ENCODE assay signal across 11 cellular contexts in the genomic region with DNA sequence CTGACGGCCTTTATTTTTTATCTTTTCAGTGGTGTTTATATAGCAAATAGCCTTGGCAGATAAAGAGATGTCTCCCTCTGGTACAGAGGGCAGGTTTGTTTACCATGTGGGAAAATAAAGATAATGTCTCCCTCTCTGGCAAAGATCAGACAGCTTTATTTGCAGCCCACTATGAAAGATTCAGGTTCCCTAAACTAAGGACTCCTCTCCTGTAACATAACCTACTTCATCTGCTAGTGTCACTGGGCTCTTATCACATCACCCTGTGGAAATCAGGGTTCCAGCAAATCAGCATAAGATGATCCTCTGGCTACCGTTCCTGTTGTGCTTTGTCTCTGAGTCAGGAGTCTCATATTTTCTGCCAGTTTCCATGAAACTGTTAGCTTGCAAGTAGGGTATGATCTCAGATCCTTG. TPM values are rescaled to one million over a fixed set of nuclear protein-coding genes. Genes with fewer than 3 reads are reported as not detected.
DNase-seq lines count a peak whose midpoint lies in the region; ATAC-seq, FAIRE-seq and TF ChIP-seq lines count a peak whose summit lies in the region.
"Had no signal": no experiment of that assay in that cellular context is flagged by ENCODE, and none has a peak within 500 bp of the region (broad histone marks: within the 10 kb centered on the region; RNA-seq: fewer than 3 reads in every experiment).

No MANE protein-coding gene starts in this region.

- peaks cover 76% of the 10 kb centered on the region for H3K79me2 ChIP-seq in GM23248 (ENCODE audit: insufficient read depth)
- H3K79me2 ChIP-seq in endothelial cell of umbilical vein (ENCODE audit: control insufficient read depth, insufficient read depth, low read length), result peaks cover 22% of the 10 kb centered on the region

- H3K27me3 ChIP-seq in GM23248 (replicated peaks; ENCODE audit: insufficient read depth), result no peaks in the 10 kb centered on the region
- no peaks in the 10 kb centered on the region for H3K27me3 ChIP-seq in endothelial cell of umbilical vein (ENCODE audit: control insufficient read depth in 2 of 2, insufficient read depth in 2 of 2, low read length in 2 of 2)
- H3K27me3 ChIP-seq in skeletal muscle satellite cell (ENCODE audit: control insufficient read depth, insufficient read depth, low read length), result no peaks in the 10 kb centered on the region

- H3K4me1 ChIP-seq in GM23248 (ENCODE audit: insufficient read depth) (peaks cover 25% of the 10 kb centered on the region), endothelial cell of umbilical vein (ENCODE audit: control insufficient read depth, extremely low read depth, insufficient read depth, low read length) (peaks cover 9% of the 10 kb centered on the region), skeletal muscle satellite cell (ENCODE audit: control insufficient read depth, insufficient read depth, low read length) (peaks cover 25% of the 10 kb centered on the region)

- no peaks in the 10 kb centered on the region for H3K9me3 ChIP-seq in GM23248 (ENCODE audit: low read depth)
- H3K9me3 ChIP-seq in endothelial cell of umbilical vein (replicated peaks; ENCODE audit: control insufficient read depth, insufficient read depth, low read length), result no peaks in the 10 kb centered on the region
- H3K9me3 ChIP-seq in skeletal muscle satellite cell (replicated peaks; ENCODE audit: low read length), result no peaks in the 10 kb centered on the region

- DNase-seq in GM23248 (peak; percentile 78), NCI-H748 (lab: John Stamatoyannopoulos, UW; ENCODE audit: unreplicated experiment) (peak; percentile 19), endothelial cell of umbilical vein (ENCODE audit: low read depth, low spot score) (peak; percentile 12), mucosa of gallbladder (ENCODE audit: low spot score) (no peak), caudate nucleus (lab: John Stamatoyannopoulos, UW) (no peak)
- DNase-seq in stimulated activated CD4-positive, alpha-beta T cell treated with anti-CD3 and anti-CD28 coated beads, Interleukin-12 subunit alpha, Interleukin-12 subunit beta, amount 100 ng/mL, for 4 hours, result no peak
- DNase-seq: activated CD4-positive, alpha-beta T cell treated with anti-CD3 and anti-CD28 coated beads, Interleukin-2, amount 10 ng/mL, durations not matched to agents 24 days and 14 days; activated naive CD8-positive, alpha-beta T cell treated with anti-CD3 and anti-CD28 coated beads for 36 hours; left ventricle myocardium superior had no signal

- CTCF ChIA-PET in endothelial cell of umbilical vein (lab: Charles Lee), result no interaction called here

- H2AFZ ChIP-seq in GM23248, result no peak overlapping the region
- no peak overlapping the region for H2AFZ ChIP-seq in endothelial cell of umbilical vein (ENCODE audit: low read depth, low read length)

- intact Hi-C loops in endothelial cell of umbilical vein (cut with micrococcal nuclease), result no loop called here

- 55 to 61% methylated on average over 2 of the region's 2 CpGs for WGBS in GM23248 (ENCODE audit: low coverage in 1 of 2, low lambda C conversion rate in 2 of 2, missing lambda C conversion rate in 2 of 2), 2 experiments

- no TSS peak for BruUV-seq in endothelial cell of umbilical vein (replicated peaks; lab: Mats Ljungman, UMichigan)

- peak overlapping the region; percentile 55 for H3K27ac ChIP-seq in GM23248
- H3K27ac ChIP-seq in endothelial cell of umbilical vein (ENCODE audit: insufficient read depth, low read depth, low read length), result no peak overlapping the region
- H3K27ac ChIP-seq in caudate nucleus (ENCODE audit: low read depth, low read length), result no peak overlapping the region

- in situ Hi-C loops in GM23248 (cut with MboI), result no loop called here

- dilution Hi-C loops in endothelial cell of umbilical vein (cut with MboI; ENCODE audit: extremely low pct_ligation_motif_present, low sequenced_read_pairs), result no loop called here

- H3K9me1 ChIP-seq in endothelial cell of umbilical vein (replicated peaks; ENCODE audit: control insufficient read depth, extremely low read depth, insufficient read depth, low read length), result no peaks in the 10 kb centered on the region

- 0 out of 2 replicates have a peak, but pooled peaks cover 7% of the 10 kb centered on the region for H4K20me1 ChIP-seq in GM23248 (ENCODE audit: insufficient read depth)
- H4K20me1 ChIP-seq in endothelial cell of umbilical vein (replicated peaks; ENCODE audit: control insufficient read depth, extremely low read depth, insufficient read depth, low read length), result no peaks in the 10 kb centered on the region

- TF ChIP-seq POLR2A in endothelial cell of umbilical vein (IDR thresholded peaks at IDR 0.05; ENCODE audit: low read depth, low read length), result no peak

- H3K4me2 ChIP-seq in GM23248 (ENCODE audit: unreplicated experiment), result peak overlapping the region; percentile 21
- no peak overlapping the region for H3K4me2 ChIP-seq in endothelial cell of umbilical vein (ENCODE audit: insufficient read depth, low read length)
- H3K4me2 ChIP-seq in skeletal muscle satellite cell (ENCODE audit: low read length), result peak overlapping the region; percentile 2

- no peak overlapping the region for H3K4me3 ChIP-seq in GM23248
- H3K4me3 ChIP-seq in endothelial cell of umbilical vein (replicated peaks in 1 of 3; ENCODE audit: insufficient read depth in 1 of 3, low read depth in 1 of 3, low read length in 3 of 3), result no peak overlapping the region
- no peak overlapping the region for H3K4me3 ChIP-seq in skeletal muscle satellite cell (ENCODE audit: low read length)

- H3K36me3 ChIP-seq in GM23248 (ENCODE audit: low read depth), result no peaks in the 10 kb centered on the region; the same call in 1 of the 2 replicates
- H3K36me3 ChIP-seq in endothelial cell of umbilical vein (ENCODE audit: control insufficient read depth in 2 of 2, extremely low read depth in 1 of 2, insufficient read depth in 2 of 2, low read length in 2 of 2), result no peaks in the 10 kb centered on the region
- no peaks in the 10 kb centered on the region for H3K36me3 ChIP-seq in skeletal muscle satellite cell (ENCODE audit: insufficient read depth, low read length)

- peaks cover 17% of the 10 kb centered on the region; the same call in 1 of the 2 replicates for H3F3A ChIP-seq in GM23248 (ENCODE audit: insufficient read depth)

- no peak for TF ChIP-seq CTCF in endothelial cell of umbilical vein (IDR thresholded peaks at IDR 0.05; ENCODE audit: extremely low read depth in 1 of 2, insufficient read depth in 1 of 2, low read depth in 1 of 2, low read length in 2 of 2)

- POLR2A ChIA-PET in endothelial cell of umbilical vein (lab: Charles Lee), result no interaction called here

- ATAC-seq in HG03565 (IDR thresholded peaks at IDR 0.05; ENCODE audit: unreplicated experiment), result no peak
- ATAC-seq: left ventricle myocardium superior had no signal

- H3K9ac ChIP-seq in GM23248, result no peak overlapping the region
- no peak overlapping the region for H3K9ac ChIP-seq in endothelial cell of umbilical vein (replicated peaks; ENCODE audit: extremely low read depth, insufficient read depth, low read length)
- H3K9ac ChIP-seq in skeletal muscle satellite cell (ENCODE audit: low read depth, low read length), result no peak overlapping the region

- H3K9me2 ChIP-seq in GM23248 (ENCODE audit: insufficient read depth), result no peaks in the 10 kb centered on the region

- FAIRE-seq in endothelial cell of umbilical vein (lab: Jason Lieb, UNC), result no peak

TF ChIP-seq in endothelial cell of umbilical vein, 7 proteins besides CTCF, POLR2A, EP300 and RAD21:
- TF ChIP-seq FOS (IDR thresholded peaks at IDR 0.05; ENCODE audit: borderline replicate concordance, insufficient read depth, low read length) (no peak), JUN (IDR thresholded peaks at IDR 0.05; ENCODE audit: borderline replicate concordance, insufficient read depth, insufficient read length, low read depth) (no peak), MYC (IDR thresholded peaks at IDR 0.05; ENCODE audit: low read depth, low read length) (no peak), POLR2AphosphoS5 (IDR thresholded peaks at IDR 0.05; ENCODE audit: insufficient read depth, low read depth, low read length) (no peak), EZH2 (IDR thresholded peaks at IDR 0.05; ENCODE audit: borderline replicate concordance, low read depth, low read length, severe bottlenecking) (no peak), GATA2 (IDR thresholded peaks at IDR 0.05; ENCODE audit: insufficient read depth, insufficient read length, low read depth, low read length) (no peak)
- TF ChIP-seq, protein P1, sequence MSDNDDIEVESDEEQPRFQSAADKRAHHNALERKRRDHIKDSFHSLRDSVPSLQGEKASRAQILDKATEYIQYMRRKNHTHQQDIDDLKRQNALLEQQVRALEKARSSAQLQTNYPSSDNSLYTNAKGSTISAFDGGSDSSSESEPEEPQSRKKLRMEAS (IDR thresholded peaks at IDR 0.05; ENCODE audit: insufficient read depth, insufficient read length), result no peak
TF ChIP-seq in endothelial cell of umbilical vein: peak in this region for 0.

RNA-seq across cellular contexts. Expression of a gene that starts 3.1 kb away (rescaled TPM):
- 15.1 and 22.6 TPM in 2 replicates for total RNA-seq in GM23248 (2014; rRNA removed; shearing (Covaris generic))
- polyA plus RNA-seq in GM23248 (2016; fragmentation: Nextera tagmentation; extraction: Ambion mirVana) (11.3 and 11.7 TPM in 2 replicates), endothelial cell of umbilical vein (5.6 and 7.0 TPM in 2 replicates)
- total RNA-seq in endothelial cell of umbilical vein (9.4 and 9.8 TPM in 2 replicates), mucosa of gallbladder (25.2 TPM)
- 5.9 and 6.0 TPM in 2 replicates for polyA plus RNA-seq in endothelial cell of umbilical vein (2011; cell fraction: cytosol; rRNA removed)
- 8.6 and 9.0 TPM in 2 replicates for polyA plus RNA-seq in endothelial cell of umbilical vein (2011; cell fraction: nucleus; rRNA removed)
- polyA plus RNA-seq in endothelial cell of umbilical vein (2012), result 4.2 and 5.6 TPM in 2 replicates
- polyA minus RNA-seq in endothelial cell of umbilical vein, result 17.3 and 21.6 TPM in 2 replicates
- polyA minus RNA-seq in endothelial cell of umbilical vein (2011; cell fraction: cytosol; rRNA and poly(A)+ RNA removed), result 10.5 TPM
- 14.0 and 23.3 TPM in 2 replicates for polyA minus RNA-seq in endothelial cell of umbilical vein (2011; cell fraction: nucleus; rRNA and poly(A)+ RNA removed)
- 12.0 and 12.9 TPM in 2 replicates for total RNA-seq in skeletal muscle satellite cell (2012; rRNA removed)

Comparison
In these comparisons a context has a peak if more than half of its experiments do, and no peak if none do; other contexts are left out.
1. DNase-seq: peak in GM23248 (single experiment), NCI-H748 (single experiment) and endothelial cell of umbilical vein (single experiment); none in mucosa of gallbladder (single experiment), stimulated activated CD4-positive, alpha-beta T cell treated with anti-CD3 and anti-CD28 coated beads, Interleukin-12 subunit alpha, Interleukin-12 subunit beta, amount 100 ng/mL, for 4 hours (single experiment) and caudate nucleus (0 of 61).